ENCODE assay signal across 1 cellular context in the genomic region with DNA sequence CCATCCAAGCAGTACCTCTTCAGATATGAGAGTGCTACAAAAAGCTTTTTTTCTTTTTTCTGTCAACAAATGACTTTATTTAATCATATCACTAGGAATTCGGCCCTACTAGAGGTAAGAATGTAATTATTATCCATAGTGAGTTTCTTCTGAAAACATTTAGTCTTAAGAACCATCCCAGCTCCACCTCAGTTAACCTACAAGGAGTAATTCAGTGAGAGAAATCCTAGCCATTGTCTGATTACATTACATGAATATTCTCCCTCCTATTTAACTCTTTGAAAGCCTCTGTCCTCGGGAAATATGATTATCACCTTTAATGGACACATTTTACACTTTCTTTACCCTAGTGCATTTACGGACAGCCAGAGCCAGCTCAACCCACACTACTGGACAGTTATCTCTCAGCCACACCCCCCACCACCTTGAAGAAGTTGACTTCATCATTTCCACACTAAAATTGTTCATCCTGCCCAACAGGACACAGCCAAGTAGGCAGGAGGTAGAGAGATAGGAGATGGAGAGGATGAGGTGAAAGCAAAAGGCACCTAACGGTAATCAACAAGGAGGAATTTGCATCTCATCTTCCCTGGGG.
TF ChIP-seq lines count a peak whose summit lies in the region.

No MANE protein-coding gene starts in this region.

TF ChIP-seq in WTC11, 78 proteins besides CTCF, POLR2A, EP300 and RAD21 (continued from another document):
- TF ChIP-seq, protein P1, sequence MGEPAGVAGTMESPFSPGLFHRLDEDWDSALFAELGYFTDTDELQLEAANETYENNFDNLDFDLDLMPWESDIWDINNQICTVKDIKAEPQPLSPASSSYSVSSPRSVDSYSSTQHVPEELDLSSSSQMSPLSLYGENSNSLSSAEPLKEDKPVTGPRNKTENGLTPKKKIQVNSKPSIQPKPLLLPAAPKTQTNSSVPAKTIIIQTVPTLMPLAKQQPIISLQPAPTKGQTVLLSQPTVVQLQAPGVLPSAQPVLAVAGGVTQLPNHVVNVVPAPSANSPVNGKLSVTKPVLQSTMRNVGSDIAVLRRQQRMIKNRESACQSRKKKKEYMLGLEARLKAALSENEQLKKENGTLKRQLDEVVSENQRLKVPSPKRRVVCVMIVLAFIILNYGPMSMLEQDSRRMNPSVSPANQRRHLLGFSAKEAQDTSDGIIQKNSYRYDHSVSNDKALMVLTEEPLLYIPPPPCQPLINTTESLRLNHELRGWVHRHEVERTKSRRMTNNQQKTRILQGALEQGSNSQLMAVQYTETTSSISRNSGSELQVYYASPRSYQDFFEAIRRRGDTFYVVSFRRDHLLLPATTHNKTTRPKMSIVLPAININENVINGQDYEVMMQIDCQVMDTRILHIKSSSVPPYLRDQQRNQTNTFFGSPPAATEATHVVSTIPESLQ (CRISPR knock-in tag; IDR thresholded peaks at IDR 0.05) = no peak
- TF ChIP-seq ZNF416 (CRISPR knock-in tag; IDR thresholded peaks at IDR 0.05) (no peak), ZNF423 (CRISPR knock-in tag; IDR thresholded peaks at IDR 0.05) (no peak)
TF ChIP-seq in WTC11: peak in this region for 0.
